In the genomic region with DNA sequence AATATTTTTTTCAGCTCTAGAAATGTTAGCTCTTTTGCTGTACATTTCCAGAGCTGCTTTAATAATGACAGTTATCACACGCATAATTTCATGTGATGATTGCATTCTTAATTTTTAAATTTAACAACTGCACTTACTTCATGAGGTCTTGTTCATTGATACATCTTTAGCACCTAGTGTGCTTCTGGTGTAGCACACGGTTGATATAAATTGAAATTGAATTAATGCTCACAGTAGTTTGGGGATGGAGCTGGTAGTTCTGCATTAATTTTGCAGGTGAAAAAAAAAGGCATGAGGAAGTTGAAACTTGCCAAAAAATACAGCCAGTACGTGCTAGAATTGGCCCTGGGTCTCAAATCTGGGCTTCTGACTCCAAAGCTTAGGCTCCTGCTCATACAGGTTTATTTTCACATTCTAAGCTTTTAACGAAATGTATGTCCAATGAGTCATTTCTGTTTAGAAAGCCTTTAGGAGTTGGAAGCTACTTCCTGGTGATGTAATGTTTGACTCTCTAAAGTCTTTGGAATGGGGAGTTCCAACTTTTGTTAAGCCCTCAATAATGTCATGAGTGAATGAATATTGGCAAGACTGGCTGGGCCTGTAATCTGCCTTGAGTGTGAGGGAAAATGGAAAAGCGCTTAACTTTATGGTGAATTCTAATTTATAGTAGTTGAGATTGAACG, we compare ENCODE assay signal across 8 cellular contexts. TPM values are rescaled to one million over a fixed set of nuclear protein-coding genes. Genes with fewer than 3 reads are reported as not detected.
DNase-seq lines count a peak whose midpoint lies in the region; ATAC-seq and TF ChIP-seq lines count a peak whose summit lies in the region.

No MANE protein-coding gene starts in this region.

- DNase-seq in AG09309 (ENCODE audit: low read depth): peak; percentile 81
- DNase-seq in MCF 10A (ENCODE audit: unreplicated experiment): peak; percentile 96
- DNase-seq in lower lobe of right lung: no peak
- DNase-seq in type B pancreatic cell (ENCODE audit: extremely low spot score, unreplicated experiment): no peak
- DNase-seq in inferior parietal cortex (ENCODE audit: extremely low spot score): no peak
- DNase-seq in NCI-H1694 (lab: John Stamatoyannopoulos, UW): no peak

- intact Hi-C loops in MCF 10A (cut with micrococcal nuclease): no loop called here
- intact Hi-C loops in lower lobe of right lung (cut with DNase I): no loop called here

- ATAC-seq in lower lobe of right lung: peak; percentile 87 to 94
- ATAC-seq in GM19395 (IDR thresholded peaks at IDR 0.05; ENCODE audit: unreplicated experiment): no peak

- H3K9me3 Mint-ChIP-seq in IgD-negative memory B cell (no peaks in the 10 kb centered on the region), MCF 10A (ENCODE audit: unreplicated experiment) (no peaks in the 10 kb centered on the region), type B pancreatic cell (no peaks in the 10 kb centered on the region)

- no peaks in the 10 kb centered on the region for H3K27me3 ChIP-seq in lower lobe of right lung (ENCODE audit: low read depth)

- H3K9me3 ChIP-seq in lower lobe of right lung: no peaks in the 10 kb centered on the region

- TF ChIP-seq CTCF in AG09309 (IDR thresholded peaks at IDR 0.05; ENCODE audit: control insufficient read depth, insufficient read depth, low read depth, low read length, missing control alignments) (no peak), MCF 10A (IDR thresholded peaks at IDR 0.05; ENCODE audit: unreplicated experiment) (no peak), lower lobe of right lung (IDR thresholded peaks at IDR 0.05) (no peak), type B pancreatic cell (conservative IDR thresholded peaks at IDR 0.05) (no peak)

- BruUV-seq in MCF 10A (replicated peaks; lab: Mats Ljungman, UMichigan): TSS peak; percentile 27

- H3K27ac ChIP-seq in lower lobe of right lung: peak overlapping the region; percentile 74

- peaks cover 91% of the 10 kb centered on the region for H3K4me1 ChIP-seq in lower lobe of right lung

- H3K36me3 Mint-ChIP-seq in IgD-negative memory B cell (peaks cover 4% of the 10 kb centered on the region), MCF 10A (ENCODE audit: insufficient read depth, unreplicated experiment) (peaks cover 49% of the 10 kb centered on the region), type B pancreatic cell (peaks cover 25% of the 10 kb centered on the region)

- H3K27me3 Mint-ChIP-seq in IgD-negative memory B cell: no peaks in the 10 kb centered on the region
- no peaks in the 10 kb centered on the region for H3K27me3 Mint-ChIP-seq in MCF 10A (ENCODE audit: insufficient read depth, unreplicated experiment)
- no peaks in the 10 kb centered on the region for H3K27me3 Mint-ChIP-seq in type B pancreatic cell

- CTCF ChIA-PET in MCF 10A (lab: Yijun Ruan, JAX): interaction anchor here (0.6 to 1.6 kb wide), 3 partner anchors 13 to 522 kb away, joined by 3 to 4 read pairs (median 4); no protein-coding TSS in a partner anchor

- POLR2A ChIA-PET in MCF 10A (lab: Yijun Ruan, JAX): interaction anchor here (0.6 to 3.8 kb wide), 17 partner anchors 8 to 1181 kb away, joined by 3 to 28 read pairs (median 4); partner anchors contain the start of genes DAGLB and MIOS

- peak overlapping the region; percentile 76 to 93 (median 81) for H3K27ac Mint-ChIP-seq in IgD-negative memory B cell
- peak overlapping the region; percentile 96 for H3K27ac Mint-ChIP-seq in MCF 10A (ENCODE audit: low read depth, unreplicated experiment)
- peak overlapping the region; percentile 94 for H3K27ac Mint-ChIP-seq in type B pancreatic cell

- H3K4me3 Mint-ChIP-seq in IgD-negative memory B cell (peak overlapping the region in 1 of 4 donors; percentile 32), MCF 10A (ENCODE audit: unreplicated experiment) (peak overlapping the region; percentile 36), type B pancreatic cell (peak overlapping the region; percentile 24)

- H3K4me3 ChIP-seq in AG09309 (ENCODE audit: control insufficient read depth, low read depth, low read length) (no peak overlapping the region), lower lobe of right lung (no peak overlapping the region)

- peaks cover 50 to 56% (median 50%) of the 10 kb centered on the region in 3 donors for H3K4me1 Mint-ChIP-seq in IgD-negative memory B cell
- peaks cover 27% of the 10 kb centered on the region for H3K4me1 Mint-ChIP-seq in MCF 10A (ENCODE audit: insufficient read depth, unreplicated experiment)
- H3K4me1 Mint-ChIP-seq in type B pancreatic cell (ENCODE audit: unreplicated experiment): peaks cover 28% of the 10 kb centered on the region

- peaks cover 39% of the 10 kb centered on the region for H3K36me3 ChIP-seq in lower lobe of right lung

RNA-seq across cellular contexts. Expression of gene RAC1, which starts 10.9 kb away (rescaled TPM):
- 150 TPM for polyA plus RNA-seq in IgD-negative memory B cell
- total RNA-seq in MCF 10A (2022) (236 and 278 TPM in 2 replicates), lower lobe of right lung (257 TPM), type B pancreatic cell (ENCODE audit: low replicate concordance) (204 and 253 TPM in 2 replicates)

RNA-seq across cellular contexts. Expression of gene FAM220A, which starts 36.5 kb away (rescaled TPM):
- 7.8 TPM for polyA plus RNA-seq in IgD-negative memory B cell
- total RNA-seq in MCF 10A (2022): 25.2 and 25.7 TPM in 2 replicates
- 15.7 TPM for total RNA-seq in lower lobe of right lung
- 22.0 and 23.2 TPM in 2 replicates for total RNA-seq in type B pancreatic cell (ENCODE audit: low replicate concordance)

Comparison
In these comparisons a context has a peak if more than half of its experiments do, and no peak if none do; other contexts are left out.
1. DNase-seq: peak in AG09309 (single experiment) and MCF 10A (single experiment); none in lower lobe of right lung (single experiment), type B pancreatic cell (single experiment), inferior parietal cortex (single experiment) and NCI-H1694 (single experiment).
2. Peak in every context shown above with its lines, with median percentiles within 50 percentile points of each other: H3K27ac Mint-ChIP-seq.